13 cellular contexts compared by ENCODE assay signal in the genomic region with DNA sequence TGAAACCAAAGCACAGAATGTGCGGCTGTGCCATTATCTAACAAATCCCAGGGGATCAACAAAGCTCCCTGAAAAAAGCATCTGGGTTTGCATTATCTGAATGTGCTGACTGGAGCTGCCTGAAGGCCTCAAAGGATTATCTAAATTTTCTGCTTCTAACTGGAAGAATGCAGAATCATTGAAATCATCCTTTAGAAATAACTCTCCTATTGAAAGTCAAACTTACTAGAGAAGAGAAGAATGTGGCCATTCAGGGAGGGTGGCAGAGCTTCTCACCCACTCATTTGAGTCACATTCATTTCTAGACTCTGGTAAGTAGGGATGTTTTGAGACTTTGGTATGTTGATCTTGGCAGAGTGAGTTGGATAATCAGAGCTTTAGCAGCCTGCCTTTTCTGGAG.
DNase-seq lines count a peak whose midpoint lies in the region; ATAC-seq and TF ChIP-seq lines count a peak whose summit lies in the region.
"Had no signal": no experiment of that assay in that cellular context is flagged by ENCODE, and none has a peak within 500 bp of the region (broad histone marks: within the 10 kb centered on the region; RNA-seq: fewer than 3 reads in every experiment).

No MANE protein-coding gene starts in this region.

- CTCF ChIA-PET in activated CD8-positive, alpha-beta memory T cell treated with anti-CD3 and anti-CD28 coated beads, Interleukin-2, amount 10 ng/mL, durations not matched to agents 7 days and 5 days (lab: Charles Lee): interaction anchor here (1.1 to 2.0 kb wide), 5 partner anchors 14 to 571 kb away, joined by 3 to 4 read pairs (median 3); no protein-coding TSS in a partner anchor

- peaks cover 26% of the 10 kb centered on the region for H3K4me1 Mint-ChIP-seq in activated CD8-positive, alpha-beta memory T cell treated with anti-CD3 and anti-CD28 coated beads, Interleukin-2, amount 10 ng/mL, durations not matched to agents 7 days and 5 days
- peaks cover 17% of the 10 kb centered on the region for H3K4me1 Mint-ChIP-seq in activated T-helper 17 cell treated with anti-CD3 and anti-CD28 coated beads, Interleukin-2, amount 50 U/mL, for 72 hours

- peaks cover 45% of the 10 kb centered on the region for H3K36me3 Mint-ChIP-seq in activated CD8-positive, alpha-beta memory T cell treated with anti-CD3 and anti-CD28 coated beads, Interleukin-2, amount 10 ng/mL, durations not matched to agents 7 days and 5 days
- H3K36me3 Mint-ChIP-seq in activated T-helper 17 cell treated with anti-CD3 and anti-CD28 coated beads, Interleukin-2, amount 50 U/mL, for 72 hours (ENCODE audit: low read depth): peaks cover 62% of the 10 kb centered on the region

- 88 to 100% (median 94%) methylated on average over 1 of the region's 1 CpG for WGBS in spleen, 5 donors

- no peak for ATAC-seq in activated CD8-positive, alpha-beta memory T cell treated with anti-CD3 and anti-CD28 coated beads, Interleukin-2, amount 10 ng/mL, durations not matched to agents 7 days and 5 days
- ATAC-seq in activated T-helper 17 cell treated with anti-CD3 and anti-CD28 coated beads, Interleukin-2, amount 50 U/mL, for 72 hours (replicated peaks): peak; percentile 85
- ATAC-seq in thoracic aorta (ENCODE audit: insufficient number of reproducible peaks, low FRiP score, low read depth): peak; percentile 97
- ATAC-seq in left colon: no peak
- no peak for ATAC-seq in HG02981 (IDR thresholded peaks at IDR 0.05; ENCODE audit: unreplicated experiment)
- ATAC-seq: foreskin keratinocyte had no signal

- H3K9me3 Mint-ChIP-seq in activated CD8-positive, alpha-beta memory T cell treated with anti-CD3 and anti-CD28 coated beads, Interleukin-2, amount 10 ng/mL, durations not matched to agents 7 days and 5 days (ENCODE audit: low read depth): no peaks in the 10 kb centered on the region
- no peaks in the 10 kb centered on the region for H3K9me3 Mint-ChIP-seq in activated T-helper 17 cell treated with anti-CD3 and anti-CD28 coated beads, Interleukin-2, amount 50 U/mL, for 72 hours

- no peak for TF ChIP-seq POLR2A in spleen (IDR thresholded peaks at IDR 0.05)

- TF ChIP-seq CTCF in thoracic aorta (IDR thresholded peaks at IDR 0.05): no peak
- no peak for TF ChIP-seq CTCF in spleen (IDR thresholded peaks at IDR 0.05 in 8 of 11, conservative IDR thresholded peaks at IDR 0.05 in 3 of 11)

- H3K9me3 ChIP-seq in thoracic aorta: no peaks in the 10 kb centered on the region
- no peaks in the 10 kb centered on the region for H3K9me3 ChIP-seq in spleen
- H3K9me3 ChIP-seq: BLaER1, sigmoid colon had no signal

- no peaks in the 10 kb centered on the region for H3K36me3 ChIP-seq in thoracic aorta
- H3K36me3 ChIP-seq in spleen: peaks cover 0 to 94% (median 31%) of the 10 kb centered on the region in 6 donors

- H3K27me3 Mint-ChIP-seq in activated CD8-positive, alpha-beta memory T cell treated with anti-CD3 and anti-CD28 coated beads, Interleukin-2, amount 10 ng/mL, durations not matched to agents 7 days and 5 days: no peaks in the 10 kb centered on the region
- H3K27me3 Mint-ChIP-seq in activated T-helper 17 cell treated with anti-CD3 and anti-CD28 coated beads, Interleukin-2, amount 50 U/mL, for 72 hours: no peaks in the 10 kb centered on the region

- peak overlapping the region; percentile 70 to 72 for H3K27ac ChIP-seq in thoracic aorta
- no peak overlapping the region for H3K27ac ChIP-seq in spleen
- H3K27ac ChIP-seq: BLaER1, foreskin keratinocyte had no signal

- H3K27me3 ChIP-seq in thoracic aorta (replicated peaks; ENCODE audit: insufficient read depth): no peaks in the 10 kb centered on the region
- no peaks in the 10 kb centered on the region for H3K27me3 ChIP-seq in spleen (replicated peaks in 1 of 7)
- H3K27me3 ChIP-seq: BLaER1, foreskin keratinocyte, sigmoid colon had no signal

- H3K4me1 ChIP-seq in thoracic aorta (ENCODE audit: control insufficient read depth in 1 of 2, low read depth in 2 of 2): peaks cover 25 to 38% of the 10 kb centered on the region in 2 donors
- H3K4me1 ChIP-seq in spleen: peaks cover 0 to 13% (median 0%) of the 10 kb centered on the region in 6 donors
- H3K4me1 ChIP-seq: BLaER1, foreskin keratinocyte had no signal

- H3K4me3 ChIP-seq in thoracic aorta (peak overlapping the region; percentile 15), spleen (no peak overlapping the region)
- H3K4me3 ChIP-seq: BLaER1, sigmoid colon had no signal

- no peak overlapping the region for H3K4me3 Mint-ChIP-seq in activated CD8-positive, alpha-beta memory T cell treated with anti-CD3 and anti-CD28 coated beads, Interleukin-2, amount 10 ng/mL, durations not matched to agents 7 days and 5 days
- peak overlapping the region; percentile 27 for H3K4me3 Mint-ChIP-seq in activated T-helper 17 cell treated with anti-CD3 and anti-CD28 coated beads, Interleukin-2, amount 50 U/mL, for 72 hours

- no peak for DNase-seq in activated CD8-positive, alpha-beta memory T cell treated with anti-CD3 and anti-CD28 coated beads, Interleukin-2, amount 10 ng/mL, durations not matched to agents 7 days and 5 days
- DNase-seq in activated CD8-positive, alpha-beta memory T cell treated with anti-CD3 and anti-CD28 coated beads for 24 hours: no peak
- DNase-seq in foreskin melanocyte (peak; percentile 81), thoracic aorta (ENCODE audit: low spot score) (no peak), spleen (no peak), left colon (no peak)
- DNase-seq: activated CD4-positive, alpha-beta T cell treated with anti-CD3 and anti-CD28 coated beads, Interleukin-2, amount 50 U/mL, for 48 hours; NCI-H2227 treated with DMSO at 0.1 percent for 48 hours; sigmoid colon had no signal

- intact Hi-C loops in spleen (cut with DNase I; ENCODE audit: low total_unique reads) (no loop called here), left colon (cut with DNase I, micrococcal nuclease) (no loop called here)

- peak overlapping the region; percentile 62 for H3K27ac Mint-ChIP-seq in activated CD8-positive, alpha-beta memory T cell treated with anti-CD3 and anti-CD28 coated beads, Interleukin-2, amount 10 ng/mL, durations not matched to agents 7 days and 5 days
- peak overlapping the region; percentile 21 for H3K27ac Mint-ChIP-seq in activated T-helper 17 cell treated with anti-CD3 and anti-CD28 coated beads, Interleukin-2, amount 50 U/mL, for 72 hours

Comparison
In these comparisons a context has a peak if more than half of its experiments do, and no peak if none do; other contexts are left out.
1. ATAC-seq: peak in activated T-helper 17 cell treated with anti-CD3 and anti-CD28 coated beads, Interleukin-2, amount 50 U/mL, for 72 hours (single experiment) and thoracic aorta (single experiment); none in activated CD8-positive, alpha-beta memory T cell treated with anti-CD3 and anti-CD28 coated beads, Interleukin-2, amount 10 ng/mL, durations not matched to agents 7 days and 5 days (single experiment), left colon (single experiment) and HG02981 (single experiment).
2. H3K27ac ChIP-seq: peak in thoracic aorta (2 of 2); none in spleen (0 of 8).